In genomic region chr7:147245274-147245673, GRCh38 we compare ENCODE assay signal across 8 cellular contexts.
DNase-seq lines count a peak whose midpoint lies in the region; ATAC-seq and TF ChIP-seq lines count a peak whose summit lies in the region.

No MANE protein-coding gene starts in this region.

- H3K4me3 ChIP-seq in SJSA1 (no peak overlapping the region), fibroblast of pulmonary artery (replicated peaks; ENCODE audit: low read depth, low read length) (no peak overlapping the region), psoas muscle (no peak overlapping the region)

- 50 to 52% (median 51%) methylated on average over 8 of the region's 8 CpGs for WGBS in psoas muscle, 3 donors

- intact Hi-C loops in psoas muscle (cut with DNase I) = no loop called here

- H3K27ac ChIP-seq in SJSA1 (no peak overlapping the region), psoas muscle (no peak overlapping the region)

- no peak for ATAC-seq in psoas muscle

- H3K36me3 ChIP-seq in SJSA1 (no peaks in the 10 kb centered on the region), psoas muscle (ENCODE audit: insufficient read depth in 1 of 2, low read depth in 1 of 2) (no peaks in the 10 kb centered on the region)

- TF ChIP-seq CTCF in GM12874 (IDR thresholded peaks at IDR 0.05; ENCODE audit: insufficient read depth, low read depth, low read length) (peak; percentile 69), fibroblast of pulmonary artery (IDR thresholded peaks at IDR 0.05; ENCODE audit: low read length, missing control alignments) (peak; percentile 87), psoas muscle (IDR thresholded peaks at IDR 0.05) (peak; percentile 14)

- H3K4me1 ChIP-seq in SJSA1 (replicated peaks) = no peaks in the 10 kb centered on the region
- no peaks in the 10 kb centered on the region for H3K4me1 ChIP-seq in psoas muscle

- peak; percentile 13 to 18 for DNase-seq in AML-193 (lab: John Stamatoyannopoulos, UW)
- DNase-seq in HS-27A (ENCODE audit: low read depth) = peak; percentile 15
- DNase-seq in SJSA1 (ENCODE audit: low read depth in 1 of 2, low spot score in 2 of 2) = peak; percentile 18 to 42
- peak; percentile 58 for DNase-seq in fibroblast of pulmonary artery (ENCODE audit: low read depth)
- no peak for DNase-seq in psoas muscle
- DNase-seq in GOT3 (lab: John Stamatoyannopoulos, UW) = no peak
- DNase-seq in epidermal melanocyte (ENCODE audit: insufficient read length, low spot score) = no peak

- H3K27me3 ChIP-seq in SJSA1 (replicated peaks) (no peaks in the 10 kb centered on the region), psoas muscle (ENCODE audit: insufficient read depth in 3 of 3, low read length in 2 of 3) (no peaks in the 10 kb centered on the region)

- H3K9me3 ChIP-seq in SJSA1 (replicated peaks) = peaks cover 2% of the 10 kb centered on the region; the same call in 1 of the 2 replicates
- H3K9me3 ChIP-seq in psoas muscle = no peaks in the 10 kb centered on the region

Comparison
In these comparisons a context has a peak if more than half of its experiments do, and no peak if none do; other contexts are left out.
1. DNase-seq: peak in AML-193 (2 of 2), HS-27A (single experiment), SJSA1 (2 of 2) and fibroblast of pulmonary artery (single experiment); none in psoas muscle (0 of 2), GOT3 (single experiment) and epidermal melanocyte (single experiment).
2. CTCF ChIP-seq: peak in every context shown above with its lines; median percentile 87 in fibroblast of pulmonary artery; 69 in GM12874; 14 in psoas muscle.